8 cellular contexts compared by ENCODE assay signal in genomic region chr6:157763129-157763893, GRCh38. TPM values are rescaled to one million over a fixed set of nuclear protein-coding genes. Genes with fewer than 3 reads are reported as not detected.
DNase-seq lines count a peak whose midpoint lies in the region; ATAC-seq and TF ChIP-seq lines count a peak whose summit lies in the region.

No MANE protein-coding gene starts in this region.

- peaks cover under 1 to 3% of the 10 kb centered on the region in 2 donors for H3K27me3 Mint-ChIP-seq in CD8-positive, alpha-beta memory T cell

- H3K27ac Mint-ChIP-seq in CD8-positive, alpha-beta memory T cell: peak overlapping the region in 7 of 8 donors; percentile 48 to 95 (median 90)

- dilution Hi-C loops in IMR-90 (cut with HindIII; ENCODE audit: low sequenced_read_pairs, unreplicated experiment): no loop called here

- peak overlapping the region; percentile 74 for H3K4ac ChIP-seq in IMR-90 (ENCODE audit: low read depth, low read length)

- no peak for TF ChIP-seq POLR2A in IMR-90 (IDR thresholded peaks at IDR 0.05; ENCODE audit: low read depth, low read length)

- peak in 1 of 5 donors; percentile 51 for DNase-seq in CD8-positive, alpha-beta memory T cell
- peak; percentile 65 for DNase-seq in IMR-90
- peak; percentile 68 for DNase-seq in SHP77 treated with DMSO at 0.1 percent for 48 hours (lab: John Stamatoyannopoulos, UW)
- peak; percentile 86 for DNase-seq in myocyte (ENCODE audit: low read depth)
- DNase-seq in DMS114 treated with DMSO at 0.1 percent for 48 hours (lab: John Stamatoyannopoulos, UW; ENCODE audit: unreplicated experiment): no peak

- peak overlapping the region; percentile 29 for H3K14ac ChIP-seq in IMR-90 (replicated peaks; ENCODE audit: low read depth, low read length)

- H4K8ac ChIP-seq in IMR-90 (ENCODE audit: low read depth in 2 of 2, low read length in 2 of 2): peak overlapping the region in 1 of 2 experiments; percentile 53; a peak in 2 of 4 replicates

- H4K91ac ChIP-seq in IMR-90 (ENCODE audit: insufficient read depth, low read depth, low read length): peak overlapping the region; percentile 41

- H3K27me3 ChIP-seq in CD8-positive, alpha-beta memory T cell (ENCODE audit: insufficient read depth, low read length, poor library complexity, severe bottlenecking): no peaks in the 10 kb centered on the region
- no peaks in the 10 kb centered on the region for H3K27me3 ChIP-seq in IMR-90 (ENCODE audit: control insufficient read depth, insufficient read depth, low read length)
- no peaks in the 10 kb centered on the region for H3K27me3 ChIP-seq in endocrine pancreas (ENCODE audit: control insufficient read depth, insufficient read depth, low read length)

- H3K9ac ChIP-seq in IMR-90 (ENCODE audit: low read depth, low read length): no peak overlapping the region
- no peak overlapping the region for H3K9ac ChIP-seq in endocrine pancreas (ENCODE audit: control insufficient read depth, insufficient read depth, low read length)

- H2AK9ac ChIP-seq in IMR-90 (replicated peaks; ENCODE audit: low read depth, low read length, poor library complexity): peak overlapping the region; percentile 66

- BruUV-seq in IMR-90 (replicated peaks; lab: Mats Ljungman, UMichigan): no TSS peak

- H3K27ac ChIP-seq in CD8-positive, alpha-beta memory T cell (ENCODE audit: low read depth, low read length): no peak overlapping the region
- H3K27ac ChIP-seq in IMR-90 (ENCODE audit: insufficient read depth, low read length): peak overlapping the region; percentile 74; the same call in 1 of the 2 replicates

- no peak overlapping the region; the same call in 1 of the 2 replicates for H3K23ac ChIP-seq in IMR-90 (ENCODE audit: low read depth, low read length)

- peak overlapping the region; percentile 46 for H2AK5ac ChIP-seq in IMR-90 (ENCODE audit: low read depth, low read length)

- H3K4me1 Mint-ChIP-seq in CD8-positive, alpha-beta memory T cell: peaks cover 44 to 64% (median 58%) of the 10 kb centered on the region in 3 donors

- 77% methylated on average over 2 of the region's 13 CpGs; no CpG with 5 or more reads in 1 of the 2 experiments for WGBS in IMR-90 (ENCODE audit: extremely low coverage in 2 of 2, insufficient read length in 1 of 2), 2 experiments

- ATAC-seq in IMR-90 (ENCODE audit: low read depth) (no peak), GM19467 (IDR thresholded peaks at IDR 0.05; ENCODE audit: unreplicated experiment) (no peak), GM18873 (IDR thresholded peaks at IDR 0.05; ENCODE audit: low FRiP score, unreplicated experiment) (no peak)

- CTCF ChIA-PET in CD8-positive, alpha-beta memory T cell (lab: Charles Lee): interaction anchor here (0.7 to 11.4 kb wide), 8 partner anchors 7 to 309 kb away, joined by 3 to 157 read pairs (median 4); no protein-coding TSS in a partner anchor
- CTCF ChIA-PET in IMR-90 (lab: Yijun Ruan, JAX): interaction anchor here (0.6 to 2.8 kb wide), 2 partner anchors 110 to 131 kb away, joined by 4 to 13 read pairs; no protein-coding TSS in a partner anchor

- peaks cover 0 to 1% (median 0%) of the 10 kb centered on the region in 3 donors for H3K36me3 Mint-ChIP-seq in CD8-positive, alpha-beta memory T cell

- peaks cover 3% of the 10 kb centered on the region; the same call in 1 of the 2 replicates for H4K20me1 ChIP-seq in IMR-90 (ENCODE audit: insufficient read depth, low read length)

- no peaks in the 10 kb centered on the region for H3K9me3 Mint-ChIP-seq in CD8-positive, alpha-beta memory T cell

- no peak for TF ChIP-seq CTCF in IMR-90 (conservative IDR thresholded peaks at IDR 0.05; ENCODE audit: low read depth, low read length)

- peak overlapping the region; percentile 65 for H2BK5ac ChIP-seq in IMR-90 (ENCODE audit: low read depth, low read length, poor library complexity, severe bottlenecking)

- no peak overlapping the region for H3K4me3 ChIP-seq in CD8-positive, alpha-beta memory T cell (ENCODE audit: low read length)
- H3K4me3 ChIP-seq in IMR-90 (ENCODE audit: insufficient read depth, low read depth, low read length) (no peak overlapping the region), endocrine pancreas (ENCODE audit: control insufficient read depth, insufficient read depth, low read length) (peak overlapping the region; percentile 28)

- H2AFZ ChIP-seq in IMR-90 (replicated peaks; ENCODE audit: low read length, poor library complexity): peak overlapping the region; percentile 4

- peak overlapping the region; percentile 82 for H2BK15ac ChIP-seq in IMR-90 (ENCODE audit: low read depth, low read length)

- H3K9me3 ChIP-seq in CD8-positive, alpha-beta memory T cell (ENCODE audit: low read length): no peaks in the 10 kb centered on the region
- H3K9me3 ChIP-seq in IMR-90 (ENCODE audit: control insufficient read depth, insufficient read depth, low read length): no peaks in the 10 kb centered on the region
- no peaks in the 10 kb centered on the region for H3K9me3 ChIP-seq in endocrine pancreas (ENCODE audit: control insufficient read depth, low read length)

- H4K5ac ChIP-seq in IMR-90 (ENCODE audit: low read depth, low read length): peak overlapping the region; percentile 53

- POLR2A ChIA-PET in CD8-positive, alpha-beta memory T cell (lab: Charles Lee): no interaction called here
- POLR2A ChIA-PET in IMR-90 (lab: Charles Lee; ENCODE audit: unreplicated experiment): no interaction called here

- no peak overlapping the region for H3K4me2 ChIP-seq in IMR-90 (ENCODE audit: low read depth, low read length)

- in situ Hi-C loops in IMR-90 (cut with MboI; ENCODE audit: low sequenced_read_pairs): no loop called here

- TF ChIP-seq RAD21 in IMR-90 (IDR thresholded peaks at IDR 0.05; ENCODE audit: low read length): no peak

- H2BK20ac ChIP-seq in IMR-90 (ENCODE audit: low read depth, low read length): peak overlapping the region; percentile 62

- peaks cover 0 to 13% of the 10 kb centered on the region in 2 experiments; a peak in 2 of 4 replicates for H3K79me1 ChIP-seq in IMR-90 (ENCODE audit: low read depth in 1 of 2, low read length in 2 of 2)

- peak overlapping the region in 4 of 7 donors; percentile 8 to 82 (median 58) for H3K4me3 Mint-ChIP-seq in CD8-positive, alpha-beta memory T cell

- H3K18ac ChIP-seq in IMR-90 (ENCODE audit: low read depth, low read length): peak overlapping the region; percentile 70

- H3K36me3 ChIP-seq in CD8-positive, alpha-beta memory T cell (ENCODE audit: insufficient read depth, low read length): no peaks in the 10 kb centered on the region
- no peaks in the 10 kb centered on the region for H3K36me3 ChIP-seq in IMR-90 (ENCODE audit: control insufficient read depth, insufficient read depth, low read length)
- no peaks in the 10 kb centered on the region for H3K36me3 ChIP-seq in endocrine pancreas (ENCODE audit: control insufficient read depth, insufficient read depth, low read length)

- H3K9me1 ChIP-seq in IMR-90 (ENCODE audit: insufficient read depth, low read length): peaks cover 25% of the 10 kb centered on the region

- intact Hi-C loops in IMR-90 (cut with micrococcal nuclease): no loop called here

- H3K56ac ChIP-seq in IMR-90 (ENCODE audit: extremely low read depth, insufficient read depth, low read length): no peak overlapping the region

- H2BK120ac ChIP-seq in IMR-90 (ENCODE audit: low read depth, low read length): peak overlapping the region; percentile 68

- H3K4me1 ChIP-seq in CD8-positive, alpha-beta memory T cell (ENCODE audit: insufficient read depth, low read length): peaks cover 57% of the 10 kb centered on the region
- peaks cover 32% of the 10 kb centered on the region for H3K4me1 ChIP-seq in IMR-90 (ENCODE audit: control insufficient read depth, insufficient read depth, low read length)
- peaks cover 14% of the 10 kb centered on the region for H3K4me1 ChIP-seq in endocrine pancreas (ENCODE audit: control insufficient read depth, insufficient read depth, low read length)

TF ChIP-seq in IMR-90, 13 proteins besides CTCF, POLR2A, EP300 and RAD21:
- TF ChIP-seq FOS (IDR thresholded peaks at IDR 0.05; ENCODE audit: low read depth, low read length) (peak; percentile 52), NFE2L2 (IDR thresholded peaks at IDR 0.05; ENCODE audit: low read depth, low read length) (peak; percentile 40; the same call in 1 of the 2 replicates), RCOR1 (IDR thresholded peaks at IDR 0.05; ENCODE audit: insufficient replicate concordance, low read length) (no peak), CEBPB (IDR thresholded peaks at IDR 0.05; ENCODE audit: low read depth, low read length) (peak; percentile 50; the same call in 1 of the 2 replicates), CHD1 (IDR thresholded peaks at IDR 0.05; ENCODE audit: low read depth, low read length) (no peak)
- TF ChIP-seq, protein P1, sequence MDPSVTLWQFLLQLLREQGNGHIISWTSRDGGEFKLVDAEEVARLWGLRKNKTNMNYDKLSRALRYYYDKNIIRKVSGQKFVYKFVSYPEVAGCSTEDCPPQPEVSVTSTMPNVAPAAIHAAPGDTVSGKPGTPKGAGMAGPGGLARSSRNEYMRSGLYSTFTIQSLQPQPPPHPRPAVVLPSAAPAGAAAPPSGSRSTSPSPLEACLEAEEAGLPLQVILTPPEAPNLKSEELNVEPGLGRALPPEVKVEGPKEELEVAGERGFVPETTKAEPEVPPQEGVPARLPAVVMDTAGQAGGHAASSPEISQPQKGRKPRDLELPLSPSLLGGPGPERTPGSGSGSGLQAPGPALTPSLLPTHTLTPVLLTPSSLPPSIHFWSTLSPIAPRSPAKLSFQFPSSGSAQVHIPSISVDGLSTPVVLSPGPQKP (IDR thresholded peaks at IDR 0.05; ENCODE audit: borderline replicate concordance, low read depth, low read length): no peak

RNA-seq across cellular contexts. Expression of gene SNX9, which starts 59.7 kb away (rescaled TPM):
- 10 to 100 TPM; 60.3 to 60.5 TPM for total RNA-seq in CD8-positive, alpha-beta memory T cell
- 11.9 TPM for polyA plus RNA-seq in CD8-positive, alpha-beta memory T cell
- total RNA-seq in IMR-90 (2012; rRNA removed) (41.2 and 41.9 TPM in 2 replicates), myocyte (19.3 and 21.7 TPM in 2 replicates)
- 34.8 and 35.3 TPM in 2 replicates for polyA plus RNA-seq in IMR-90 (2012; rRNA removed)
- 18.7 and 20.5 TPM in 2 replicates for polyA plus RNA-seq in IMR-90 (2012; cell fraction: cytosol; rRNA removed)
- 20.1 and 45.0 TPM in 2 replicates for polyA plus RNA-seq in IMR-90 (2012; cell fraction: nucleus; rRNA removed; ENCODE audit: low replicate concordance)
- polyA plus RNA-seq in myocyte (2012): 18.0 TPM
